Comparison of ENCODE assay signal across 9 cellular contexts in the genomic region with DNA sequence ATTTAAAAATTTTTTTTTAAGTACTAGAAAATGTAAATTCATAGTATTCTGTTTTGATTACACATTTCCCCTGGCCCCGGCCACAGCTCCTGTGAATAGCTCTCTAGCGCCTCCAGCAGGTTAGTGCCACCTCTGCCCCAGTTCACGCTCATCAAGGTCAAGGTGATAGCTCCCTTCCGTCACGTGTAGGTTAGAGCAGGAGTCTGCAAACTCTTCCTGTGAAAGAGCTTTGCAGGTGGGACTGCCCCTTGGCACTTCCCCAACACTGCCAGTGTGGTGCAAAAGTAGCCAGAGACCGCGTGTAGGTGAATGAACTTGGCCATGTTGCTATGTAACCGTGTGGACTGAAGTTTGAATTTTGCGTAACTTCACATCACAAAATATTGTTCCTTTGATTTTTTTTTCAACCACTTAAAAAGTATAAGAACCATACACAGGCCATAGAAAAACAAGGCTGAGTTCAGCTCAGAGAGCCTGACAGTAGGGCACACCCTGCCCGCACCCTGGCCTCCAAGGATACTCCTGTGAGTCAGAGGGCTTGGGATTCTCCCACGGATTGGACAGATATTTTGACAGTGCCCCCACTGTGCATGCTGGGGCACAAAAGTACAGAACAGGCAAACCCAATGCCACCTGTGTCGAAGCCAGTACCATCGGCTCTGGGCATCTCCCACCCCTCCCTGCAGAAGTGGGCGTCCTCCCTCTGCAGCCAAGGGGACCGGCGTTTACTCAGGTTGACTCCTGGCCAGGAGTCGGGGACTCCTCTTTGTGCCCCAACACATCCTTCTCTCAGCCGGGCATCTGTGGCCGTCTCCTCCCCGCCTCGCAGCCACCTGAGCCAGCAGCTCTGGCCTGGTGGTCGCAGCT.
DNase-seq lines count a peak whose midpoint lies in the region; ATAC-seq and TF ChIP-seq lines count a peak whose summit lies in the region.
"Had no signal": no experiment of that assay in that cellular context is flagged by ENCODE, and none has a peak within 500 bp of the region (broad histone marks: within the 10 kb centered on the region; RNA-seq: fewer than 3 reads in every experiment).

No MANE protein-coding gene starts in this region.

- peak; percentile 58 to 81 (median 78) for DNase-seq in CD8-positive, alpha-beta T cell
- DNase-seq in HuH-7.5 (ENCODE audit: low spot score) (peak; percentile 64), WTC11 (ENCODE audit: low spot score) (peak; percentile 85), tibial nerve (ENCODE audit: low spot score in 2 of 2) (no peak), ecto neural progenitor cell (ENCODE audit: low spot score) (no peak), globus pallidus (ENCODE audit: low spot score) (no peak)
- DNase-seq in central memory CD4-positive, alpha-beta T cell = peak; percentile 74
- DNase-seq in naive thymus-derived CD4-positive, alpha-beta T cell = peak; percentile 54 to 81 (median 76)

- CTCF ChIA-PET in CD8-positive, alpha-beta T cell (lab: Charles Lee) = interaction anchor here (0.6 to 2.4 kb wide), 29 partner anchors 9 to 475 kb away, joined by 3 to 27 read pairs (median 3); no protein-coding TSS in a partner anchor
- CTCF ChIA-PET in WTC11 (lab: Charles Lee) = interaction anchor here (0.5 to 2.1 kb wide), 78 partner anchors 10 to 643 kb away, joined by 3 to 28 read pairs (median 4); partner anchors contain the start of genes ENDOV and NPTX1
- CTCF ChIA-PET in naive thymus-derived CD4-positive, alpha-beta T cell (lab: Charles Lee) = interaction anchor here (0.6 to 2.8 kb wide), 17 partner anchors 10 to 474 kb away, joined by 3 to 20 read pairs (median 3); no protein-coding TSS in a partner anchor

- no peak overlapping the region for H3K4me3 ChIP-seq in CD8-positive, alpha-beta T cell (ENCODE audit: low read depth, low read length)
- no peak overlapping the region for H3K4me3 ChIP-seq in naive thymus-derived CD4-positive, alpha-beta T cell (ENCODE audit: low read length)
- no peak overlapping the region for H3K4me3 ChIP-seq in tibial nerve
- H3K4me3 ChIP-seq: thoracic aorta had no signal

- TF ChIP-seq POLR2A in tibial nerve (IDR thresholded peaks at IDR 0.05) = no peak

- no peak overlapping the region for H3K4me3 Mint-ChIP-seq in CD8-positive, alpha-beta T cell
- H3K4me3 Mint-ChIP-seq in WTC11 = no peak overlapping the region
- peak overlapping the region in 1 of 10 donors; percentile 25 for H3K4me3 Mint-ChIP-seq in naive thymus-derived CD4-positive, alpha-beta T cell

- H3K27me3 ChIP-seq in CD8-positive, alpha-beta T cell (ENCODE audit: insufficient read depth, low read length) = no peaks in the 10 kb centered on the region
- no peaks in the 10 kb centered on the region for H3K27me3 ChIP-seq in naive thymus-derived CD4-positive, alpha-beta T cell (ENCODE audit: control insufficient read depth in 2 of 2, insufficient read depth in 2 of 2, low read length in 2 of 2)
- no peaks in the 10 kb centered on the region for H3K27me3 ChIP-seq in tibial nerve

- H3K4me1 Mint-ChIP-seq in CD8-positive, alpha-beta T cell (ENCODE audit: low read depth) = peaks cover 24% of the 10 kb centered on the region
- H3K4me1 Mint-ChIP-seq in WTC11 = no peaks in the 10 kb centered on the region
- peaks cover 5 to 63% (median 10%) of the 10 kb centered on the region in 7 donors for H3K4me1 Mint-ChIP-seq in naive thymus-derived CD4-positive, alpha-beta T cell

- TF ChIP-seq CTCF in CD8-positive, alpha-beta T cell (IDR thresholded peaks at IDR 0.05) = peak; percentile 97
- peak; percentile 86; the same call in 1 of the 2 replicates for TF ChIP-seq CTCF in WTC11 (IDR thresholded peaks at IDR 0.05)
- peak; percentile 28 to 38 (median 29) for TF ChIP-seq CTCF in tibial nerve (IDR thresholded peaks at IDR 0.05)

- POLR2A ChIA-PET in CD8-positive, alpha-beta T cell (lab: Charles Lee) = interaction anchor here (0.5 to 1.4 kb wide), 2 partner anchors 108 to 445 kb away, joined by 3 read pairs; no protein-coding TSS in a partner anchor
- POLR2A ChIA-PET in WTC11 (lab: Charles Lee) = interaction anchor here (1.0 kb wide), 1 partner anchor 473 kb away, joined by 3 read pairs; no protein-coding TSS in a partner anchor
- POLR2A ChIA-PET in naive thymus-derived CD4-positive, alpha-beta T cell (lab: Charles Lee) = interaction anchor here (0.7 kb wide), 2 partner anchors 17 to 474 kb away, joined by 3 to 4 read pairs; no protein-coding TSS in a partner anchor

- H3K27ac ChIP-seq in CD8-positive, alpha-beta T cell (ENCODE audit: low read depth, low read length) = no peak overlapping the region
- H3K27ac ChIP-seq in naive thymus-derived CD4-positive, alpha-beta T cell (ENCODE audit: low read depth, low read length) = no peak overlapping the region
- H3K27ac ChIP-seq in tibial nerve = no peak overlapping the region
- H3K27ac ChIP-seq: thoracic aorta had no signal

- H3K27me3 Mint-ChIP-seq in CD8-positive, alpha-beta T cell (ENCODE audit: low read depth) = no peaks in the 10 kb centered on the region
- no peaks in the 10 kb centered on the region for H3K27me3 Mint-ChIP-seq in WTC11 (ENCODE audit: low read depth)
- no peaks in the 10 kb centered on the region for H3K27me3 Mint-ChIP-seq in naive thymus-derived CD4-positive, alpha-beta T cell

- TF ChIP-seq EP300 in tibial nerve (IDR thresholded peaks at IDR 0.05) = no peak

- peaks cover 6% of the 10 kb centered on the region for H3K36me3 ChIP-seq in CD8-positive, alpha-beta T cell (ENCODE audit: insufficient read depth, low read length)
- peaks cover 0 to 58% (median 7%) of the 10 kb centered on the region in 3 experiments for H3K36me3 ChIP-seq in naive thymus-derived CD4-positive, alpha-beta T cell (ENCODE audit: control insufficient read depth in 2 of 3, insufficient read depth in 3 of 3, low read length in 3 of 3)
- peaks cover 0 to 82% (median 0%) of the 10 kb centered on the region in 3 donors for H3K36me3 ChIP-seq in tibial nerve

- no peaks in the 10 kb centered on the region for H3K9me3 Mint-ChIP-seq in CD8-positive, alpha-beta T cell
- H3K9me3 Mint-ChIP-seq in WTC11 = no peaks in the 10 kb centered on the region
- H3K9me3 Mint-ChIP-seq in naive thymus-derived CD4-positive, alpha-beta T cell = no peaks in the 10 kb centered on the region

- H3K9me3 ChIP-seq in CD8-positive, alpha-beta T cell (ENCODE audit: low read length) = no peaks in the 10 kb centered on the region
- H3K9me3 ChIP-seq in naive thymus-derived CD4-positive, alpha-beta T cell (ENCODE audit: control insufficient read depth in 2 of 3, low read length in 3 of 3) = no peaks in the 10 kb centered on the region
- H3K9me3 ChIP-seq in tibial nerve = no peaks in the 10 kb centered on the region
- H3K9me3 ChIP-seq: thoracic aorta had no signal

- peak; percentile 88 for ATAC-seq in CD8-positive, alpha-beta T cell
- peak; percentile 88 for ATAC-seq in WTC11
- peak; percentile 91 for ATAC-seq in naive thymus-derived CD4-positive, alpha-beta T cell

- 86% methylated on average over 22 of the region's 22 CpGs for WGBS in tibial nerve, 2 donors

- intact Hi-C loops in CD8-positive, alpha-beta T cell (cut with DNase I, micrococcal nuclease) = loop anchor here (1.0 to 10.0 kb wide), 4 partner anchors 33 to 472 kb away; no protein-coding TSS in a partner anchor
- intact Hi-C loops in naive thymus-derived CD4-positive, alpha-beta T cell (cut with micrococcal nuclease) = loop anchor here (1.0 to 10.0 kb wide), 10 partner anchors 21 to 472 kb away; partner anchors contain the start of gene RPTOR (in 1 of the 2)

- H3K36me3 Mint-ChIP-seq in CD8-positive, alpha-beta T cell = peaks cover 65% of the 10 kb centered on the region
- peaks cover 4% of the 10 kb centered on the region; the same call in 1 of the 2 replicates for H3K36me3 Mint-ChIP-seq in WTC11
- peaks cover 4 to 49% (median 23%) of the 10 kb centered on the region in 5 donors for H3K36me3 Mint-ChIP-seq in naive thymus-derived CD4-positive, alpha-beta T cell

- H3K4me1 ChIP-seq in CD8-positive, alpha-beta T cell (ENCODE audit: insufficient read depth, low read length) = peaks cover 5% of the 10 kb centered on the region
- peaks cover 4 to 6% of the 10 kb centered on the region in 2 donors for H3K4me1 ChIP-seq in naive thymus-derived CD4-positive, alpha-beta T cell (ENCODE audit: control insufficient read depth in 2 of 2, insufficient read depth in 2 of 2, low read length in 2 of 2)
- H3K4me1 ChIP-seq in tibial nerve = no peaks in the 10 kb centered on the region

- no peak overlapping the region for H3K27ac Mint-ChIP-seq in CD8-positive, alpha-beta T cell
- no peak overlapping the region for H3K27ac Mint-ChIP-seq in WTC11
- H3K27ac Mint-ChIP-seq in naive thymus-derived CD4-positive, alpha-beta T cell = peak overlapping the region in 4 of 9 donors; percentile 7 to 38 (median 26)

TF ChIP-seq in WTC11, 78 proteins besides CTCF, POLR2A, EP300 and RAD21:
- TF ChIP-seq HMGA2 (CRISPR knock-in tag; IDR thresholded peaks at IDR 0.05) (no peak), E2F5 (CRISPR knock-in tag; IDR thresholded peaks at IDR 0.05) (no peak), USF2 (CRISPR knock-in tag; IDR thresholded peaks at IDR 0.05) (peak; percentile 78)
- TF ChIP-seq, protein P1, sequence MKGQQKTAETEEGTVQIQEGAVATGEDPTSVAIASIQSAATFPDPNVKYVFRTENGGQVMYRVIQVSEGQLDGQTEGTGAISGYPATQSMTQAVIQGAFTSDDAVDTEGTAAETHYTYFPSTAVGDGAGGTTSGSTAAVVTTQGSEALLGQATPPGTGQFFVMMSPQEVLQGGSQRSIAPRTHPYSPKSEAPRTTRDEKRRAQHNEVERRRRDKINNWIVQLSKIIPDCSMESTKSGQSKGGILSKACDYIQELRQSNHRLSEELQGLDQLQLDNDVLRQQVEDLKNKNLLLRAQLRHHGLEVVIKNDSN (CRISPR knock-in tag; IDR thresholded peaks at IDR 0.05) = peak; percentile 81
TF ChIP-seq in WTC11: peak in this region for 2.

Comparison
In these comparisons a context has a peak if more than half of its experiments do, and no peak if none do; other contexts are left out.
1. DNase-seq: peak in CD8-positive, alpha-beta T cell (7 of 7), HuH-7.5 (single experiment), WTC11 (single experiment), central memory CD4-positive, alpha-beta T cell (single experiment) and naive thymus-derived CD4-positive, alpha-beta T cell (9 of 9); none in tibial nerve (0 of 2), ecto neural progenitor cell (single experiment) and globus pallidus (single experiment).
2. CTCF ChIP-seq: peak in every context shown above with its lines; median percentile 97 in CD8-positive, alpha-beta T cell; 86 in WTC11; 29 in tibial nerve.
3. Peak in every context shown above with its lines, with median percentiles within 50 percentile points of each other: ATAC-seq.